ENCODE assay signal across 21 cellular contexts in genomic region chr9:115154969-115155534, GRCh38. TPM values are rescaled to one million over a fixed set of nuclear protein-coding genes. Genes with fewer than 3 reads are reported as not detected.
"Had no signal": no experiment of that assay in that cellular context is flagged by ENCODE, and none has a peak within 500 bp of the region (broad histone marks: within the 10 kb centered on the region; RNA-seq: fewer than 3 reads in every experiment).

No MANE protein-coding gene starts in this region.

- ATAC-seq: activated CD4-positive, alpha-beta T cell treated with anti-CD3 and anti-CD28 coated beads for 36 hours; natural killer cell treated with Interleukin-12 subunit alpha and Interleukin-12 subunit beta and Interleukin-15 and Interleukin-18, amount 100 ng/mL, for 72 hours; right lobe of liver; stimulated activated naive B cell treated with anti-CD40 and anti-IgM and Interleukin-4, amounts not matched to agents 10 μg/mL and 1 μg/mL and 100 μg/mL, for 72 hours; T-helper 17 cell had no signal

- H3K4me1 ChIP-seq: left ventricle myocardium inferior, right lobe of liver, testis had no signal

- H3K27me3 ChIP-seq: neutrophil, ovary, right lobe of liver, testis had no signal

- H3K9me3 ChIP-seq: left ventricle myocardium inferior, neutrophil, ovary, right lobe of liver, testis had no signal

- H3K4me3 ChIP-seq: left ventricle myocardium inferior, ovary, right lobe of liver, testis had no signal

- H3K36me3 ChIP-seq: left ventricle myocardium inferior, neutrophil, ovary, right lobe of liver had no signal

- DNase-seq: activated B cell treated with CpG ODN at 0.5 μM for 24 hours; activated CD4-positive, alpha-beta memory T cell treated with anti-CD3 and anti-CD28 coated beads for 36 hours; activated CD4-positive, alpha-beta T cell treated with anti-CD3 and anti-CD28 coated beads for 36 hours; activated T-cell treated with anti-CD3 and anti-CD28 coated beads, Interleukin-2, amount 50 U/mL, for 48 hours; effector CD4-positive, alpha-beta T cell; foreskin fibroblast; immature natural killer cell; kidney glomerular epithelial cell; left ventricle myocardium inferior; mammary epithelial cell; midbrain; ovary; right lobe of liver; small intestine; stimulated activated CD8-positive, alpha-beta memory T cell treated with anti-CD3 and anti-CD28 coated beads, Interleukin-4, amount 100 ng/mL, for 48 hours; stimulated activated naive B cell treated with anti-CD40 and anti-IgM and Interleukin-4, amounts not matched to agents 10 μg/mL and 1 μg/mL and 100 μg/mL, for 72 hours; SW 1271; T-helper 17 cell; testis had no signal

- H3K27ac ChIP-seq: left ventricle myocardium inferior, neutrophil, ovary, right lobe of liver, testis had no signal

RNA-seq across cellular contexts. Expression of gene TNC, which starts 37.1 kb away (rescaled TPM):
- total RNA-seq: activated B cell treated with CpG ODN at 0.5 μM for 24 hours, T-helper 17 cell had no signal
- polyA plus RNA-seq: immature natural killer cell had no signal
